ENCODE assay signal across 8 cellular contexts in the genomic region with DNA sequence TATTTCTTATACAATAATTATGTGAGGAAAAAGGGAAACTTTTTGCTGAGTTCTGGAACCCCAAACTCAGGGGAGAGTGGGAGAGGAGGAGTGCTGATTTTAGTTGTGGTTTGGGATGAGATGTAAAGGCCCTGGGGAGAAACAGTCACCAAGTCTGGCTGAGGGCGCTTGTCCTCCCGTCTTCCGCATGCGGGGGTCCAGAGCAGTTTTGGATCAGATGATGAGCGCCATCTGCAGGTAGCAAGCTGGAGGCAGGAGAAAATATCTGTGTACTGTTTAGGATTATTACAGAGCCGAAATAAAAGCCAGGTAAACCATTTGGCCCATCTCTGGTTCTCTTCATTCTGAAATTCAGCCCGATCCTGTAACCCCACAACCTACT. TPM values are rescaled to one million over a fixed set of nuclear protein-coding genes. Genes with fewer than 3 reads are reported as not detected.
A peak's percentile ranks its signal among the peaks of the same experiment; 100 is the strongest.
DNase-seq lines count a peak whose midpoint lies in the region; ATAC-seq and TF ChIP-seq lines count a peak whose summit lies in the region.

No MANE protein-coding gene starts in this region.

- peak overlapping the region; percentile 14 to 89 (median 75) for H3K4me3 ChIP-seq in dorsolateral prefrontal cortex
- peak overlapping the region; percentile 87 for H3K4me3 ChIP-seq in lower lobe of right lung

- H3K27ac ChIP-seq in dorsolateral prefrontal cortex (peak overlapping the region in 53 of 59 donors; percentile 6 to 95 (median 82)), lower lobe of right lung (peak overlapping the region; percentile 95)

- ATAC-seq in HG03378 (IDR thresholded peaks at IDR 0.05; ENCODE audit: unreplicated experiment) = peak; percentile 42
- ATAC-seq in lower lobe of right lung = peak; percentile 74 to 82

- peak; percentile 64 for DNase-seq in NCI-H526 treated with DMSO at 0.1 percent for 48 hours (lab: John Stamatoyannopoulos, UW)
- peak; percentile 55 to 79 for DNase-seq in activated CD4-positive, alpha-beta T cell treated with anti-CD3 and anti-CD28 coated beads, Interleukin-2, amount 50 U/mL, for 24 hours (ENCODE audit: low read depth in 1 of 2, low spot score in 1 of 2)
- DNase-seq in dorsolateral prefrontal cortex = peak; percentile 46 to 81 (median 66)
- peak; percentile 82 for DNase-seq in lower lobe of right lung
- DNase-seq in stimulated activated CD4-positive, alpha-beta T cell treated with anti-CD3 and anti-CD28 coated beads, TNF-alpha, amount 100 ng/mL, for 1 hour (ENCODE audit: low read depth in 3 of 3, low spot score in 1 of 3) = peak; percentile 57 to 64 (median 62)
- no peak for DNase-seq in HPDE6-E6E7 (ENCODE audit: extremely low spot score)

- TF ChIP-seq CTCF in GM12873 (IDR thresholded peaks at IDR 0.05; ENCODE audit: insufficient read depth, low read depth, low read length, missing control alignments) = peak; percentile 84
- peak; percentile 53 to 89 (median 80) for TF ChIP-seq CTCF in dorsolateral prefrontal cortex (IDR thresholded peaks at IDR 0.05 in 54 of 56, conservative IDR thresholded peaks at IDR 0.05 in 2 of 56; ENCODE audit: low read depth in 1 of 56, partially characterized antibody in 56 of 56)
- peak; percentile 79 for TF ChIP-seq CTCF in lower lobe of right lung (IDR thresholded peaks at IDR 0.05)

- intact Hi-C loops in dorsolateral prefrontal cortex (cut with DNase I) = loop anchor here (1.0 to 5.0 kb wide), 4 partner anchors 115 to 287 kb away; partner anchors contain the start of genes DTX3L (in 2 of the 2) and PARP9 (in 2 of the 2)
- intact Hi-C loops in lower lobe of right lung (cut with DNase I) = loop anchor here (10.0 kb wide), 1 partner anchor 114 kb away; the partner anchor contains the start of genes DTX3L and PARP9

- peaks cover 4% of the 10 kb centered on the region for H3K9me3 ChIP-seq in lower lobe of right lung

- H3K36me3 ChIP-seq in lower lobe of right lung = no peaks in the 10 kb centered on the region

- peaks cover 0 to 4% (median 0%) of the 10 kb centered on the region in 45 donors for H3K27me3 ChIP-seq in dorsolateral prefrontal cortex
- H3K27me3 ChIP-seq in lower lobe of right lung (ENCODE audit: low read depth) = no peaks in the 10 kb centered on the region

- peaks cover 42% of the 10 kb centered on the region for H3K4me1 ChIP-seq in lower lobe of right lung

RNA-seq across cellular contexts. Expression of gene PARP14, which starts 1.6 kb away (rescaled TPM):
- total RNA-seq in dorsolateral prefrontal cortex = 10 to 100 TPM in 111 of 120 experiments, 1 to 10 TPM in 9; 7.6 to 50.4 (median 14.8) TPM
- total RNA-seq in lower lobe of right lung = 165 TPM
